ENCODE assay signal across 10 cellular contexts in genomic region chr1:201917362-201918033, GRCh38. TPM values are rescaled to one million over a fixed set of nuclear protein-coding genes. Genes with fewer than 3 reads are reported as not detected.
DNase-seq lines count a peak whose midpoint lies in the region; ATAC-seq, FAIRE-seq and TF ChIP-seq lines count a peak whose summit lies in the region.
"Had no signal": no experiment of that assay in that cellular context is flagged by ENCODE, and none has a peak within 500 bp of the region (broad histone marks: within the 10 kb centered on the region; RNA-seq: fewer than 3 reads in every experiment).

No MANE protein-coding gene starts in this region.

- no peaks in the 10 kb centered on the region for H3K9me3 Mint-ChIP-seq in progenitor cell of endocrine pancreas (ENCODE audit: low read depth)
- H3K9me3 Mint-ChIP-seq: activated naive CD4-positive, alpha-beta T cell treated with anti-CD3 and anti-CD28 coated beads, Interleukin-2, amount 50 U/mL, for 24 hours had no signal

- H3K79me1 ChIP-seq in mesenchymal stem cell (replicated peaks; ENCODE audit: low read length, poor library complexity, severe bottlenecking), result no peaks in the 10 kb centered on the region

- H3K9ac ChIP-seq in endothelial cell of umbilical vein (replicated peaks; ENCODE audit: extremely low read depth, insufficient read depth, low read length), result no peak overlapping the region
- H3K9ac ChIP-seq in mesenchymal stem cell (ENCODE audit: low read length), result peak overlapping the region; percentile 80

- H2BK12ac ChIP-seq in mesenchymal stem cell (ENCODE audit: low read length in 2 of 2), result peak overlapping the region; percentile 95 to 96

- no peaks in the 10 kb centered on the region for H3K36me3 ChIP-seq in Panc1 (ENCODE audit: control insufficient read depth, insufficient read depth, low read length)
- no peaks in the 10 kb centered on the region for H3K36me3 ChIP-seq in endothelial cell of umbilical vein (ENCODE audit: control insufficient read depth in 2 of 2, extremely low read depth in 1 of 2, insufficient read depth in 2 of 2, low read length in 2 of 2)
- peaks cover 0 to 3% of the 10 kb centered on the region in 2 experiments for H3K36me3 ChIP-seq in mesenchymal stem cell (ENCODE audit: control insufficient read depth in 1 of 2, insufficient read depth in 2 of 2, low read depth in 1 of 2, low read length in 2 of 2)
- no peaks in the 10 kb centered on the region for H3K36me3 ChIP-seq in transverse colon

- dilution Hi-C loops in endothelial cell of umbilical vein (cut with MboI; ENCODE audit: extremely low pct_ligation_motif_present, low sequenced_read_pairs), result no loop called here

- peak overlapping the region; percentile 20 for H3K4me2 ChIP-seq in endothelial cell of umbilical vein (ENCODE audit: insufficient read depth, low read length)
- H3K4me2 ChIP-seq in mesenchymal stem cell (ENCODE audit: low read length, poor library complexity, severe bottlenecking), result no peak overlapping the region

- H3K4me1 Mint-ChIP-seq in progenitor cell of endocrine pancreas (ENCODE audit: low read depth), result no peaks in the 10 kb centered on the region
- H3K4me1 Mint-ChIP-seq: activated naive CD4-positive, alpha-beta T cell treated with anti-CD3 and anti-CD28 coated beads, Interleukin-2, amount 50 U/mL, for 24 hours had no signal

- BruUV-seq in Panc1 (replicated peaks; lab: Mats Ljungman, UMichigan), result no TSS peak
- BruUV-seq in endothelial cell of umbilical vein (replicated peaks; lab: Mats Ljungman, UMichigan), result no TSS peak

- H3K4ac ChIP-seq in mesenchymal stem cell (ENCODE audit: low read depth in 1 of 2, low read length in 2 of 2), result peak overlapping the region; percentile 50 to 93

- H3K27me3 Mint-ChIP-seq in progenitor cell of endocrine pancreas, result peaks cover 4% of the 10 kb centered on the region

- TF ChIP-seq CTCF in Panc1 (IDR thresholded peaks at IDR 0.05), result no peak
- TF ChIP-seq CTCF in endothelial cell of umbilical vein (IDR thresholded peaks at IDR 0.05; ENCODE audit: extremely low read depth in 1 of 2, insufficient read depth in 1 of 2, low read depth in 1 of 2, low read length in 2 of 2), result no peak
- TF ChIP-seq CTCF in transverse colon (IDR thresholded peaks at IDR 0.05), result no peak
- no peak for TF ChIP-seq CTCF in progenitor cell of endocrine pancreas (IDR thresholded peaks at IDR 0.05; ENCODE audit: unreplicated experiment)

- no peak for FAIRE-seq in endothelial cell of umbilical vein (lab: Jason Lieb, UNC)
- FAIRE-seq: GM12892 had no signal

- WGBS in mesenchymal stem cell, result 34% methylated on average over 7 of the region's 7 CpGs
- 66 to 67% methylated on average over 1 to 7 of the region's 7 CpGs for WGBS in transverse colon (ENCODE audit: low coverage in 1 of 2), 2 donors

- POLR2A ChIA-PET in Panc1 (lab: Charles Lee) (no interaction called here), endothelial cell of umbilical vein (lab: Charles Lee) (interaction anchor here (1.2 to 2.5 kb wide), 3 partner anchors 13 to 38 kb away, joined by 3 to 8 read pairs (median 4); partner anchors contain the start of genes LMOD1 and TIMM17A)

- H3K27ac ChIP-seq in Panc1 (ENCODE audit: low read length), result no peak overlapping the region
- peak overlapping the region; percentile 35 for H3K27ac ChIP-seq in endothelial cell of umbilical vein (ENCODE audit: insufficient read depth, low read depth, low read length)
- H3K27ac ChIP-seq in mesenchymal stem cell (ENCODE audit: low read length, poor library complexity, severe bottlenecking), result peak overlapping the region; percentile 50
- H3K27ac ChIP-seq in transverse colon, result peak overlapping the region; percentile 85 to 93 (median 89)

- peak overlapping the region; percentile 89 to 97 for H3K18ac ChIP-seq in mesenchymal stem cell (ENCODE audit: low read depth in 1 of 2, low read length in 2 of 2)

- peak; percentile 86 for TF ChIP-seq EP300 in transverse colon (IDR thresholded peaks at IDR 0.05; ENCODE audit: low read depth)

- no peaks in the 10 kb centered on the region for H3K27me3 ChIP-seq in Panc1 (ENCODE audit: control insufficient read depth, insufficient read depth, low read length)
- H3K27me3 ChIP-seq in endothelial cell of umbilical vein (ENCODE audit: control insufficient read depth in 2 of 2, insufficient read depth in 2 of 2, low read length in 2 of 2), result no peaks in the 10 kb centered on the region
- H3K27me3 ChIP-seq in mesenchymal stem cell (ENCODE audit: control insufficient read depth in 1 of 2, insufficient read depth in 1 of 2, low read length in 2 of 2), result no peaks in the 10 kb centered on the region
- no peaks in the 10 kb centered on the region for H3K27me3 ChIP-seq in transverse colon

- peak overlapping the region; percentile 55 for H4K8ac ChIP-seq in mesenchymal stem cell (ENCODE audit: low read length)

- no peak overlapping the region for H3K27ac Mint-ChIP-seq in progenitor cell of endocrine pancreas
- H3K27ac Mint-ChIP-seq: activated naive CD4-positive, alpha-beta T cell treated with anti-CD3 and anti-CD28 coated beads, Interleukin-2, amount 50 U/mL, for 24 hours had no signal

- peak overlapping the region; percentile 37 for H2AK5ac ChIP-seq in mesenchymal stem cell (ENCODE audit: low read length, severe bottlenecking)

- intact Hi-C loops in Panc1 (cut with micrococcal nuclease; ENCODE audit: unreplicated experiment) (no loop called here), endothelial cell of umbilical vein (cut with micrococcal nuclease) (loop anchor here (1.0 to 2.0 kb wide), 2 partner anchors 13 to 21 kb away; no protein-coding TSS in a partner anchor), transverse colon (cut with DNase I; ENCODE audit: low total_unique reads) (no loop called here)

- peak; percentile 24; the same call in 1 of the 2 replicates for ATAC-seq in Panc1
- no peak for ATAC-seq in HG02798 (IDR thresholded peaks at IDR 0.05; ENCODE audit: poor library complexity, unreplicated experiment)
- no peak for ATAC-seq in GM21528 (IDR thresholded peaks at IDR 0.05; ENCODE audit: low FRiP score, unreplicated experiment)

- DNase-seq in Panc1 (ENCODE audit: low read depth, low spot score) (no peak), endothelial cell of umbilical vein (ENCODE audit: low read depth, low spot score) (peak; percentile 80), mesenchymal stem cell (peak; percentile 94), transverse colon (no peak), OCI-M1 (lab: John Stamatoyannopoulos, UW) (no peak), progenitor cell of endocrine pancreas (ENCODE audit: low spot score, unreplicated experiment) (no peak)

- H4K91ac ChIP-seq in mesenchymal stem cell (ENCODE audit: low read length), result peak overlapping the region; percentile 86

- no peak overlapping the region for H2BK5ac ChIP-seq in mesenchymal stem cell (ENCODE audit: low read depth, low read length, poor library complexity, severe bottlenecking)

- H3K14ac ChIP-seq in mesenchymal stem cell (ENCODE audit: low read length in 2 of 2), result no peak overlapping the region

- CTCF ChIA-PET in Panc1 (lab: Charles Lee), result interaction anchor here (0.5 kb wide), 1 partner anchor 166 kb away, joined by 9 read pairs; no protein-coding TSS in a partner anchor
- CTCF ChIA-PET in endothelial cell of umbilical vein (lab: Charles Lee), result interaction anchor here (0.6 to 2.2 kb wide), 7 partner anchors 13 to 82 kb away, joined by 3 to 9 read pairs (median 3); partner anchors contain the start of gene LMOD1

- H2AFZ ChIP-seq in endothelial cell of umbilical vein (ENCODE audit: low read depth, low read length) (peak overlapping the region; percentile 1), mesenchymal stem cell (ENCODE audit: low read depth, low read length) (no peak overlapping the region)

- no peak overlapping the region for H3K4me3 Mint-ChIP-seq in progenitor cell of endocrine pancreas (ENCODE audit: low read depth)
- H3K4me3 Mint-ChIP-seq: activated naive CD4-positive, alpha-beta T cell treated with anti-CD3 and anti-CD28 coated beads, Interleukin-2, amount 50 U/mL, for 24 hours had no signal

- no peaks in the 10 kb centered on the region for H3K36me3 Mint-ChIP-seq in progenitor cell of endocrine pancreas (ENCODE audit: insufficient read depth)

- H2BK15ac ChIP-seq in mesenchymal stem cell (ENCODE audit: low read depth, poor library complexity, severe bottlenecking), result peak overlapping the region; percentile 94

- no peaks in the 10 kb centered on the region for H3K4me1 ChIP-seq in Panc1 (ENCODE audit: control insufficient read depth, insufficient read depth, low read length)
- H3K4me1 ChIP-seq in endothelial cell of umbilical vein (ENCODE audit: control insufficient read depth, extremely low read depth, insufficient read depth, low read length), result peaks cover 19% of the 10 kb centered on the region
- peaks cover 24% of the 10 kb centered on the region for H3K4me1 ChIP-seq in mesenchymal stem cell (ENCODE audit: control insufficient read depth, insufficient read depth, low read depth, low read length)
- H3K4me1 ChIP-seq in transverse colon, result peaks cover 33 to 72% (median 38%) of the 10 kb centered on the region in 4 donors

- H3K4me3 ChIP-seq in Panc1 (ENCODE audit: low read depth in 2 of 2, low read length in 2 of 2) (no peak overlapping the region), endothelial cell of umbilical vein (replicated peaks in 1 of 3; ENCODE audit: insufficient read depth in 1 of 3, low read depth in 1 of 3, low read length in 3 of 3) (no peak overlapping the region), mesenchymal stem cell (ENCODE audit: insufficient read depth in 1 of 2, low read depth in 1 of 2, low read length in 2 of 2) (peak overlapping the region in 1 of 2 experiments; percentile 48), transverse colon (no peak overlapping the region)

- H4K20me1 ChIP-seq in endothelial cell of umbilical vein (replicated peaks; ENCODE audit: control insufficient read depth, extremely low read depth, insufficient read depth, low read length), result no peaks in the 10 kb centered on the region

- TF ChIP-seq POLR2A in endothelial cell of umbilical vein (IDR thresholded peaks at IDR 0.05; ENCODE audit: low read depth, low read length) (no peak), transverse colon (IDR thresholded peaks at IDR 0.05) (no peak)

- no peaks in the 10 kb centered on the region for H3K79me2 ChIP-seq in endothelial cell of umbilical vein (ENCODE audit: control insufficient read depth, insufficient read depth, low read length)

- H2BK120ac ChIP-seq in mesenchymal stem cell (ENCODE audit: low read depth, low read length), result peak overlapping the region; percentile 83

- no peaks in the 10 kb centered on the region for H3K9me3 ChIP-seq in Panc1 (ENCODE audit: control insufficient read depth, insufficient read depth, low read depth, low read length)
- no peaks in the 10 kb centered on the region for H3K9me3 ChIP-seq in endothelial cell of umbilical vein (replicated peaks; ENCODE audit: control insufficient read depth, insufficient read depth, low read length)
- H3K9me3 ChIP-seq in mesenchymal stem cell (ENCODE audit: control insufficient read depth, low read length), result no peaks in the 10 kb centered on the region
- no peaks in the 10 kb centered on the region for H3K9me3 ChIP-seq in transverse colon

- H3K9me1 ChIP-seq in endothelial cell of umbilical vein (replicated peaks; ENCODE audit: control insufficient read depth, extremely low read depth, insufficient read depth, low read length), result no peaks in the 10 kb centered on the region

- in situ Hi-C loops in Panc1 (cut with HindIII; ENCODE audit: low pct_unique_long_range_greater_than_20kb, low sequenced_read_pairs) (no loop called here), transverse colon (cut with MboI; ENCODE audit: low pct_ligation_motif_present in 1 of 4, low pct_unique_long_range_greater_than_20kb in 1 of 4, low sequenced_read_pairs in 3 of 4) (no loop called here)

- H3K23ac ChIP-seq in mesenchymal stem cell (ENCODE audit: low read length in 2 of 2), result no peak overlapping the region

RNA-seq across cellular contexts. Expression of gene SHISA4, which starts 28.8 kb away (rescaled TPM):
- 38.2 TPM for total RNA-seq in Panc1 (2021; ENCODE audit: unreplicated experiment)
- polyA plus RNA-seq in Panc1 (2012; ENCODE audit: insufficient read length), result 63.0 TPM
- total RNA-seq in endothelial cell of umbilical vein, result 21.2 and 25.6 TPM in 2 replicates
- 78.2 and 95.1 TPM in 2 replicates for polyA plus RNA-seq in endothelial cell of umbilical vein
- polyA plus RNA-seq in endothelial cell of umbilical vein (2011; cell fraction: cytosol; rRNA removed), result 38.6 and 43.1 TPM in 2 replicates
- polyA plus RNA-seq in endothelial cell of umbilical vein (2011; cell fraction: nucleus; rRNA removed), result 13.5 and 15.9 TPM in 2 replicates
- 20.6 and 26.7 TPM in 2 replicates for polyA plus RNA-seq in endothelial cell of umbilical vein (2012)
- polyA minus RNA-seq in endothelial cell of umbilical vein, result 24.6 and 26.2 TPM in 2 replicates
- not detected for polyA minus RNA-seq in endothelial cell of umbilical vein (2011; cell fraction: cytosol; rRNA and poly(A)+ RNA removed)
- polyA minus RNA-seq in endothelial cell of umbilical vein (2011; cell fraction: nucleus; rRNA and poly(A)+ RNA removed), result 3.6 and 4.4 TPM in 2 replicates
- 32.9 TPM for polyA plus RNA-seq in mesenchymal stem cell (2013, experiment 1 of 2)
- 33.3 TPM for polyA plus RNA-seq in mesenchymal stem cell (2013, experiment 2 of 2)
- total RNA-seq in transverse colon, result 1 to 10 TPM; 2.2 to 6.7 (median 4.6) TPM
- 6.6 and 7.4 TPM in 2 replicates for total RNA-seq in progenitor cell of endocrine pancreas

RNA-seq across cellular contexts. Expression of gene LMOD1, which starts 28.9 kb away (rescaled TPM):
- total RNA-seq in Panc1 (2021; ENCODE audit: unreplicated experiment) (0.13 TPM), endothelial cell of umbilical vein (0.12 and 0.33 TPM in 2 replicates), transverse colon (100 to 1,000 TPM in 3 of 4 donors, 10 to 100 TPM in 1; 73.2 to 166 (median 115) TPM), progenitor cell of endocrine pancreas (0.41 and 0.62 TPM in 2 replicates)
- polyA plus RNA-seq in Panc1 (2012; ENCODE audit: insufficient read length), result 0.07 TPM
- 0.08 and 0.19 TPM in 2 replicates for polyA plus RNA-seq in endothelial cell of umbilical vein
- 0.15 and 0.20 TPM in 2 replicates for polyA plus RNA-seq in endothelial cell of umbilical vein (2011; cell fraction: cytosol; rRNA removed)
- 0.05 and 0.21 TPM in 2 replicates for polyA plus RNA-seq in endothelial cell of umbilical vein (2011; cell fraction: nucleus; rRNA removed)
- polyA plus RNA-seq in endothelial cell of umbilical vein (2012), result 0.16 and 0.30 TPM in 2 replicates
- 0.17 and 0.39 TPM in 2 replicates for polyA minus RNA-seq in endothelial cell of umbilical vein
- polyA minus RNA-seq in endothelial cell of umbilical vein (2011; cell fraction: cytosol; rRNA and poly(A)+ RNA removed), result not detected
- 0.14 TPM in 1 of 2 replicates, not detected in the other for polyA minus RNA-seq in endothelial cell of umbilical vein (2011; cell fraction: nucleus; rRNA and poly(A)+ RNA removed)
- 10.1 TPM for polyA plus RNA-seq in mesenchymal stem cell (2013, experiment 1 of 2)
- polyA plus RNA-seq in mesenchymal stem cell (2013, experiment 2 of 2), result 9.6 TPM

RNA-seq across cellular contexts. Expression of gene TIMM17A, which starts 37.8 kb away (rescaled TPM):
- total RNA-seq in Panc1 (2021; ENCODE audit: unreplicated experiment) (118 TPM), endothelial cell of umbilical vein (93.7 and 105 TPM in 2 replicates), transverse colon (10 to 100 TPM in 3 of 4 donors, 1 to 10 TPM in 1; 3.0 to 37.0 (median 33.7) TPM), progenitor cell of endocrine pancreas (43.5 and 49.5 TPM in 2 replicates)
- polyA plus RNA-seq in Panc1 (2012; ENCODE audit: insufficient read length), result 78.7 TPM
- polyA plus RNA-seq in endothelial cell of umbilical vein, result 41.1 and 57.9 TPM in 2 replicates
- polyA plus RNA-seq in endothelial cell of umbilical vein (2011; cell fraction: cytosol; rRNA removed), result 64.7 and 66.8 TPM in 2 replicates
- 55.1 and 70.3 TPM in 2 replicates for polyA plus RNA-seq in endothelial cell of umbilical vein (2011; cell fraction: nucleus; rRNA removed)
- polyA plus RNA-seq in endothelial cell of umbilical vein (2012), result 77.1 and 106 TPM in 2 replicates
- polyA minus RNA-seq in endothelial cell of umbilical vein, result 59.0 and 69.0 TPM in 2 replicates
- polyA minus RNA-seq in endothelial cell of umbilical vein (2011; cell fraction: cytosol; rRNA and poly(A)+ RNA removed), result 22.0 TPM
- 24.8 and 34.1 TPM in 2 replicates for polyA minus RNA-seq in endothelial cell of umbilical vein (2011; cell fraction: nucleus; rRNA and poly(A)+ RNA removed)
- 63.8 TPM for polyA plus RNA-seq in mesenchymal stem cell (2013, experiment 1 of 2)
- polyA plus RNA-seq in mesenchymal stem cell (2013, experiment 2 of 2), result 69.6 TPM

Comparison
In these comparisons a context has a peak if more than half of its experiments do, and no peak if none do; other contexts are left out.
1. DNase-seq: peak in endothelial cell of umbilical vein (single experiment) and mesenchymal stem cell (single experiment); none in Panc1 (single experiment), transverse colon (single experiment), OCI-M1 (single experiment) and progenitor cell of endocrine pancreas (single experiment).
2. RNA of gene LMOD1, which starts 28.9 kb away (total RNA-seq): 73.2 to 166 TPM in transverse colon; 0.41 to 0.62 TPM in progenitor cell of endocrine pancreas, 0.12 to 0.33 TPM in endothelial cell of umbilical vein and 0.13 TPM in Panc1 (single experiment); every median in the first group is over 10 times any median in the second.